ENCODE assay signal across 11 cellular contexts in the genomic region with DNA sequence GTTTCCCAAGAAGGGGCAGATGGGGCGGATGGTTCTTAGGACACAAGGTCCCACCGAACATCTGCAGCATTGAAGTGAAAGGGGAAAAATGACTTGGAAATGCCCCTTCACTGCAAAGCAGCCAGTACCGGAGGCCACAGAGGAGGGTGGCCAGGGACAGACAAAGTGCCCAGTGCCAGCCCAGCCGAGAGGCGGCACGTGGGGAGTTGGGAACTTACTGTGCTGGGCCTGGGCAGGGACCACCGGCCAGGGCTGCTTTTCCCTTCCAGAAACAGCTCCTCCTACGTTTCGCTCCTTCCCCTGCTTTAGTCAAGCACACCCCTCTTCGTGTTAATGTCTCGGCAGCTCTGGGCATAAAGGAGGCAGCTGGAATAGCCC.
DNase-seq lines count a peak whose midpoint lies in the region; ATAC-seq and TF ChIP-seq lines count a peak whose summit lies in the region.
"Had no signal": no experiment of that assay in that cellular context is flagged by ENCODE, and none has a peak within 500 bp of the region (broad histone marks: within the 10 kb centered on the region; RNA-seq: fewer than 3 reads in every experiment).

No MANE protein-coding gene starts in this region.

- peaks cover 41% of the 10 kb centered on the region for H3K4me1 Mint-ChIP-seq in WTC11

- H3K36me3 Mint-ChIP-seq in WTC11: no peaks in the 10 kb centered on the region

- ATAC-seq in WTC11: peak; percentile 9
- peak; percentile 65 for ATAC-seq in left ventricle myocardium superior
- ATAC-seq in sciatic nerve: peak; percentile 6
- ATAC-seq in GM18868 (IDR thresholded peaks at IDR 0.05; ENCODE audit: unreplicated experiment): no peak
- ATAC-seq: activated CD4-positive, CD25-positive, alpha-beta regulatory T cell treated with anti-CD3 and anti-CD28 coated beads, Interleukin-2, amount 50 U/mL, for 24 hours had no signal

- no peaks in the 10 kb centered on the region for H3K9me3 Mint-ChIP-seq in WTC11

- H3K4me3 ChIP-seq in AG10803 (ENCODE audit: low read length) (peak overlapping the region; percentile 27), foreskin fibroblast (ENCODE audit: low read depth in 1 of 2, low read length in 2 of 2) (peak overlapping the region in 1 of 2 donors; percentile 30)

- no peak overlapping the region for H3K27ac Mint-ChIP-seq in WTC11

- TF ChIP-seq CTCF in AG10803 (conservative IDR thresholded peaks at IDR 0.05; ENCODE audit: low read length): no peak
- TF ChIP-seq CTCF in WTC11 (IDR thresholded peaks at IDR 0.05): no peak
- TF ChIP-seq CTCF in foreskin fibroblast (IDR thresholded peaks at IDR 0.05; ENCODE audit: low read depth, low read length): no peak

- CTCF ChIA-PET in WTC11 (lab: Charles Lee): interaction anchor here (1.2 to 1.6 kb wide), 6 partner anchors 7 to 186 kb away, joined by 3 to 7 read pairs (median 4); no protein-coding TSS in a partner anchor

- POLR2A ChIA-PET in WTC11 (lab: Charles Lee): no interaction called here

- no peak overlapping the region for H3K4me3 Mint-ChIP-seq in WTC11

- DNase-seq in AG10803 (ENCODE audit: low read depth): no peak
- DNase-seq in WTC11 (ENCODE audit: low spot score): no peak
- no peak for DNase-seq in left ventricle myocardium superior
- DNase-seq in sciatic nerve (ENCODE audit: low spot score): no peak
- DNase-seq in foreskin fibroblast: no peak
- DNase-seq in NCI-H82 (lab: John Stamatoyannopoulos, UW): no peak
- DNase-seq in activated naive CD4-positive, alpha-beta T cell (lab: John Stamatoyannopoulos, UW): no peak
- DNase-seq: activated effector memory CD4-positive, alpha-beta T cell treated with anti-CD3 and anti-CD28 coated beads, Interleukin-2, amount 50 U/mL, for 16 hours; NCI-H1930 had no signal

- intact Hi-C loops in left ventricle myocardium superior (cut with micrococcal nuclease) (no loop called here), sciatic nerve (cut with DNase I) (no loop called here)

- no peaks in the 10 kb centered on the region for H3K27me3 Mint-ChIP-seq in WTC11 (ENCODE audit: low read depth)

TF ChIP-seq in WTC11, 78 proteins besides CTCF, POLR2A, EP300 and RAD21:
- TF ChIP-seq FOXJ3 (CRISPR knock-in tag; IDR thresholded peaks at IDR 0.05; ENCODE audit: borderline replicate concordance): no peak
